Comparison of ENCODE assay signal across 22 cellular contexts in genomic region chr1:218942421-218942820, GRCh38.
A peak's percentile ranks its signal among the peaks of the same experiment; 100 is the strongest.
DNase-seq lines count a peak whose midpoint lies in the region; ATAC-seq and TF ChIP-seq lines count a peak whose summit lies in the region.
"Had no signal": no experiment of that assay in that cellular context is flagged by ENCODE, and none has a peak within 500 bp of the region (broad histone marks: within the 10 kb centered on the region; RNA-seq: fewer than 3 reads in every experiment).

No MANE protein-coding gene starts in this region.

- no peaks in the 10 kb centered on the region for H3K4me1 Mint-ChIP-seq in CD14-positive monocyte
- H3K4me1 Mint-ChIP-seq: immature natural killer cell; naive B cell; stimulated activated naive B cell treated with anti-CD40 and anti-IgM and Interleukin-4, amounts not matched to agents 10 μg/mL and 1 μg/mL and 100 μg/mL, for 72 hours had no signal

- 52 to 57% methylated on average over 5 of the region's 5 CpGs for WGBS in upper lobe of left lung, 2 donors

- no peak overlapping the region for H3K4me3 Mint-ChIP-seq in CD14-positive monocyte
- H3K4me3 Mint-ChIP-seq: immature natural killer cell; naive B cell; stimulated activated naive B cell treated with anti-CD40 and anti-IgM and Interleukin-4, amounts not matched to agents 10 μg/mL and 1 μg/mL and 100 μg/mL, for 72 hours had no signal

- no peak overlapping the region for H3K4me3 ChIP-seq in MG63
- H3K4me3 ChIP-seq in upper lobe of left lung: no peak overlapping the region
- H3K4me3 ChIP-seq: right lobe of liver, thoracic aorta had no signal

- H3K36me3 Mint-ChIP-seq in CD14-positive monocyte: no peaks in the 10 kb centered on the region
- H3K36me3 Mint-ChIP-seq: immature natural killer cell; stimulated activated naive B cell treated with anti-CD40 and anti-IgM and Interleukin-4, amounts not matched to agents 10 μg/mL and 1 μg/mL and 100 μg/mL, for 72 hours had no signal

- peaks cover 0 to 4% (median 0%) of the 10 kb centered on the region in 4 donors for H3K4me1 ChIP-seq in upper lobe of left lung
- H3K4me1 ChIP-seq: right lobe of liver had no signal

- H3K27ac ChIP-seq in upper lobe of left lung: peak overlapping the region in 3 of 4 donors; percentile 19 to 74 (median 62)
- H3K27ac ChIP-seq: HL-60, right lobe of liver, thoracic aorta had no signal

- no peak for TF ChIP-seq POLR2A in upper lobe of left lung (IDR thresholded peaks at IDR 0.05)

- no peak for ATAC-seq in upper lobe of left lung (ENCODE audit: low FRiP score in 2 of 2)
- ATAC-seq in HG03095 (IDR thresholded peaks at IDR 0.05; ENCODE audit: unreplicated experiment): no peak
- ATAC-seq: stimulated activated naive B cell treated with anti-CD40 and anti-IgM and Interleukin-4, amounts not matched to agents 10 μg/mL and 1 μg/mL and 100 μg/mL, for 72 hours had no signal

- no peak overlapping the region for H3K27ac Mint-ChIP-seq in CD14-positive monocyte
- H3K27ac Mint-ChIP-seq: immature natural killer cell; naive B cell; stimulated activated naive B cell treated with anti-CD40 and anti-IgM and Interleukin-4, amounts not matched to agents 10 μg/mL and 1 μg/mL and 100 μg/mL, for 72 hours had no signal

- peaks cover 0 to 14% (median 3%) of the 10 kb centered on the region in 7 donors for H3K9me3 Mint-ChIP-seq in CD14-positive monocyte

- TF ChIP-seq CTCF in upper lobe of left lung (IDR thresholded peaks at IDR 0.05) (no peak), CD14-positive monocyte (IDR thresholded peaks at IDR 0.05) (no peak)

- intact Hi-C loops in CD14-positive monocyte (cut with micrococcal nuclease): no loop called here

- peaks cover 0 to 2% (median 0%) of the 10 kb centered on the region in 3 donors for H3K27me3 Mint-ChIP-seq in CD14-positive monocyte (ENCODE audit: low read depth in 3 of 3)
- H3K27me3 Mint-ChIP-seq: stimulated activated naive B cell treated with anti-CD40 and anti-IgM and Interleukin-4, amounts not matched to agents 10 μg/mL and 1 μg/mL and 100 μg/mL, for 72 hours had no signal

- H3K36me3 ChIP-seq in MG63 (no peaks in the 10 kb centered on the region), upper lobe of left lung (no peaks in the 10 kb centered on the region)
- H3K36me3 ChIP-seq: right lobe of liver, thoracic aorta had no signal

- TF ChIP-seq EP300 in upper lobe of left lung (IDR thresholded peaks at IDR 0.05): peak in 1 of 4 donors; percentile 32

- H3K27me3 ChIP-seq in MG63: no peaks in the 10 kb centered on the region
- H3K27me3 ChIP-seq in upper lobe of left lung: no peaks in the 10 kb centered on the region
- H3K27me3 ChIP-seq: right lobe of liver had no signal

- peak; percentile 69 for DNase-seq in MG63
- DNase-seq in dermis microvascular lymphatic vessel endothelial cell (ENCODE audit: low read depth in 2 of 2): peak; percentile 51 to 81
- DNase-seq in left kidney (ENCODE audit: low read depth, low spot score): peak; percentile 18
- DNase-seq in upper lobe of left lung: no peak
- no peak for DNase-seq in CD14-positive monocyte (ENCODE audit: low spot score)
- no peak for DNase-seq in stimulated activated CD4-positive, alpha-beta T cell treated with anti-CD3 and anti-CD28 coated beads, Interleukin-4, amount 100 ng/mL, for 24 hours
- DNase-seq: activated CD4-positive, alpha-beta T cell treated with anti-CD3 and anti-CD28 coated beads, Interleukin-2, amount 50 U/mL, for 48 hours; activated gamma-delta T cell; Caco-2; central memory CD4-positive, alpha-beta T cell; effector CD4-positive, alpha-beta T cell; immature natural killer cell; mammary epithelial cell; naive B cell; NCI-H1417; NCI-H510A treated with DMSO at 0.1 percent for 48 hours; NK-92 treated with Interleukin-12 subunit alpha and Interleukin-12 subunit beta, amount 100 ng/mL, for 24 hours; right lobe of liver; stimulated activated naive B cell treated with anti-CD40 and anti-IgM and Interleukin-4, amounts not matched to agents 10 μg/mL and 1 μg/mL and 100 μg/mL, for 72 hours had no signal

- H3K9me3 ChIP-seq in MG63 (no peaks in the 10 kb centered on the region; the same call in 1 of the 2 replicates), upper lobe of left lung (peaks cover 0 to 7% (median 0%) of the 10 kb centered on the region in 4 donors)
- H3K9me3 ChIP-seq: right lobe of liver, thoracic aorta had no signal

Comparison
In these comparisons a context has a peak if more than half of its experiments do, and no peak if none do; other contexts are left out.
1. DNase-seq: peak in MG63 (single experiment), dermis microvascular lymphatic vessel endothelial cell (2 of 2) and left kidney (single experiment); none in upper lobe of left lung (0 of 2), CD14-positive monocyte (single experiment) and stimulated activated CD4-positive, alpha-beta T cell treated with anti-CD3 and anti-CD28 coated beads, Interleukin-4, amount 100 ng/mL, for 24 hours (single experiment).